ENCODE assay signal across 36 cellular contexts in genomic region chr22:45490836-45491235, GRCh38. TPM values are rescaled to one million over a fixed set of nuclear protein-coding genes. Genes with fewer than 3 reads are reported as not detected.
"Had no signal": no experiment of that assay in that cellular context is flagged by ENCODE, and none has a peak within 500 bp of the region (broad histone marks: within the 10 kb centered on the region; RNA-seq: fewer than 3 reads in every experiment).

No MANE protein-coding gene starts in this region.

- H3K4me1 ChIP-seq: breast epithelium, colonic mucosa had no signal

- H3K27ac ChIP-seq: ascending aorta, breast epithelium, cardiac muscle cell, colonic mucosa, epithelial cell of prostate, esophagus squamous epithelium, gastroesophageal sphincter, WERI-Rb-1 had no signal

- H3K36me3 Mint-ChIP-seq: activated naive CD4-positive, alpha-beta T cell treated with anti-CD3 and anti-CD28 coated beads, Interleukin-2, amount 10 ng/mL, durations not matched to agents 7 days and 5 days; activated naive CD4-positive, alpha-beta T cell treated with anti-CD3 and anti-CD28 coated beads, Interleukin-2, amount 50 U/mL, for 72 hours; activated naive CD8-positive, alpha-beta T cell treated with anti-CD3 and anti-CD28 coated beads, Interleukin-2, amount 10 ng/mL, durations not matched to agents 7 days and 5 days; brain had no signal

- DNase-seq: activated B cell treated with CpG ODN at 0.5 μM for 24 hours; activated CD4-positive, alpha-beta T cell treated with anti-CD3 and anti-CD28 coated beads for 48 hours; activated CD4-positive, alpha-beta T cell treated with anti-CD3 and anti-CD28 coated beads, Interleukin-2, amount 50 U/mL, for 1 hour; activated CD4-positive, alpha-beta T cell treated with anti-CD3 and anti-CD28 coated beads, Interleukin-2, amount 50 U/mL, for 48 hours; activated CD8-positive, alpha-beta memory T cell treated with anti-CD3 and anti-CD28 coated beads, Interleukin-2, amount 10 ng/mL, durations not matched to agents 7 days and 5 days; activated CD8-positive, alpha-beta memory T cell treated with anti-CD3 and anti-CD28 coated beads, Interleukin-2, amount 50 U/mL, for 4 hours; activated CD8-positive, alpha-beta T cell treated with anti-CD3 and anti-CD28 coated beads for 36 hours; activated gamma-delta T cell; activated naive CD4-positive, alpha-beta T cell; activated naive CD4-positive, alpha-beta T cell treated with anti-CD3 and anti-CD28 coated beads, Interleukin-2, amount 10 ng/mL, durations not matched to agents 7 days and 5 days; activated naive CD8-positive, alpha-beta T cell treated with anti-CD3 and anti-CD28 coated beads, Interleukin-2, amount 10 ng/mL, durations not matched to agents 7 days and 5 days; activated T-cell treated with anti-CD3 and anti-CD28 coated beads, Interleukin-2, amount 50 U/mL, for 1 hour; activated T-cell treated with anti-CD3 and anti-CD28 coated beads, Interleukin-2, amount 50 U/mL, for 48 hours; central memory CD4-positive, alpha-beta T cell; cerebellar nuclear complex; colonic mucosa; effector memory CD4-positive, alpha-beta T cell; esophagus squamous epithelium; foreskin melanocyte; glutamatergic neuron; T-helper 1 cell; T-helper 17 cell; T1000; WERI-Rb-1 had no signal

- H3K9me3 ChIP-seq: ascending aorta, breast epithelium, colonic mucosa, esophagus squamous epithelium, gastroesophageal sphincter had no signal

- H3K4me3 Mint-ChIP-seq: activated B cell treated with CpG ODN at 0.5 μM for 24 hours; activated CD8-positive, alpha-beta memory T cell treated with anti-CD3 and anti-CD28 coated beads, Interleukin-2, amount 10 ng/mL, durations not matched to agents 7 days and 5 days; activated CD8-positive, alpha-beta T cell treated with anti-CD3 and anti-CD28 coated beads for 36 hours; activated naive CD4-positive, alpha-beta T cell treated with anti-CD3 and anti-CD28 coated beads, Interleukin-2, amount 10 ng/mL, durations not matched to agents 7 days and 5 days; activated naive CD8-positive, alpha-beta T cell treated with anti-CD3 and anti-CD28 coated beads, Interleukin-2, amount 10 ng/mL, durations not matched to agents 7 days and 5 days; activated T-helper 1 cell treated with anti-CD3 and anti-CD28 coated beads, Interleukin-12 subunit alpha, Interleukin-12 subunit beta, Interleukin-2, Interleukin-4 antibody, amounts not matched to agents 30 ng/mL and 10 ng/mL and 1 ng/mL, durations not matched to agents 14 hours and 24 hours and 36 hours; brain; T-helper 17 cell; T-helper 2 cell treated with Interferon-gamma antibody and Interleukin-4, amounts not matched to agents 5 μg/mL and 100 μg/mL, for 36 hours had no signal

- H3K4me3 ChIP-seq: ascending aorta, breast epithelium, cardiac muscle cell, colonic mucosa, esophagus squamous epithelium, gastroesophageal sphincter had no signal

- ATAC-seq: activated CD4-positive, CD25-positive, alpha-beta regulatory T cell treated with anti-CD3 and anti-CD28 coated beads, Interleukin-2, amount 50 U/mL, for 24 hours; activated CD8-positive, alpha-beta memory T cell treated with anti-CD3 and anti-CD28 coated beads, Interleukin-2, amount 10 ng/mL, durations not matched to agents 7 days and 5 days; activated CD8-positive, alpha-beta T cell treated with anti-CD3 and anti-CD28 coated beads for 36 hours; activated naive CD4-positive, alpha-beta T cell treated with anti-CD3 and anti-CD28 coated beads, Interleukin-2, amount 50 U/mL, for 72 hours; gastroesophageal sphincter; T-helper 17 cell had no signal

- H3K9me3 Mint-ChIP-seq: activated CD8-positive, alpha-beta T cell treated with anti-CD3 and anti-CD28 coated beads for 36 hours; activated naive CD4-positive, alpha-beta T cell treated with anti-CD3 and anti-CD28 coated beads, Interleukin-2, amount 50 U/mL, for 72 hours had no signal

- H3K27me3 ChIP-seq: ascending aorta, breast epithelium, cardiac muscle cell, colonic mucosa had no signal

- H3K36me3 ChIP-seq: ascending aorta, breast epithelium, cardiac muscle cell, colonic mucosa, esophagus squamous epithelium, gastroesophageal sphincter, WERI-Rb-1 had no signal

- H3K4me1 Mint-ChIP-seq: activated B cell treated with CpG ODN at 0.5 μM for 24 hours; activated CD8-positive, alpha-beta memory T cell treated with anti-CD3 and anti-CD28 coated beads, Interleukin-2, amount 10 ng/mL, durations not matched to agents 7 days and 5 days; activated naive CD8-positive, alpha-beta T cell treated with anti-CD3 and anti-CD28 coated beads, Interleukin-2, amount 10 ng/mL, durations not matched to agents 7 days and 5 days; T-helper 17 cell had no signal

- H3K27ac Mint-ChIP-seq: activated B cell treated with CpG ODN at 0.5 μM for 24 hours; activated CD8-positive, alpha-beta memory T cell treated with anti-CD3 and anti-CD28 coated beads, Interleukin-2, amount 10 ng/mL, durations not matched to agents 7 days and 5 days; activated CD8-positive, alpha-beta T cell treated with anti-CD3 and anti-CD28 coated beads for 36 hours; activated naive CD4-positive, alpha-beta T cell treated with anti-CD3 and anti-CD28 coated beads, Interleukin-2, amount 10 ng/mL, durations not matched to agents 7 days and 5 days; activated naive CD8-positive, alpha-beta T cell treated with anti-CD3 and anti-CD28 coated beads, Interleukin-2, amount 10 ng/mL, durations not matched to agents 7 days and 5 days; activated T-helper 1 cell treated with anti-CD3 and anti-CD28 coated beads, Interleukin-12 subunit alpha, Interleukin-12 subunit beta, Interleukin-2, Interleukin-4 antibody, amounts not matched to agents 30 ng/mL and 10 ng/mL and 1 ng/mL, durations not matched to agents 14 hours and 24 hours and 36 hours; activated T-helper 2 cell treated with anti-CD3 and anti-CD28 coated beads, Interferon-gamma antibody, Interleukin-2, Interleukin-4, amounts not matched to agents 10 μg/mL and 5 μg/mL and 100 μg/mL, durations not matched to agents 14 hours and 24 hours and 36 hours; brain; T-helper 17 cell; T-helper 2 cell treated with Interferon-gamma antibody and Interleukin-4, amounts not matched to agents 5 μg/mL and 100 μg/mL, for 36 hours had no signal

RNA-seq across cellular contexts. Expression of gene FBLN1, which starts 11.8 kb away (rescaled TPM):
- total RNA-seq: activated B cell treated with CpG ODN at 0.5 μM for 24 hours; activated CD8-positive, alpha-beta memory T cell treated with anti-CD3 and anti-CD28 coated beads for 36 hours; activated naive CD8-positive, alpha-beta T cell treated with anti-CD3 and anti-CD28 coated beads, Interleukin-2, amount 10 ng/mL, durations not matched to agents 7 days and 5 days; activated T-helper 1 cell treated with anti-CD3 and anti-CD28 coated beads, Interleukin-12 subunit alpha, Interleukin-12 subunit beta, Interleukin-2, Interleukin-4 antibody, amounts not matched to agents 30 ng/mL and 10 ng/mL and 1 ng/mL, durations not matched to agents 14 hours and 24 hours and 36 hours; activated T-helper 2 cell treated with anti-CD3 and anti-CD28 coated beads, Interferon-gamma antibody, Interleukin-2, Interleukin-4, amounts not matched to agents 10 μg/mL and 5 μg/mL and 100 μg/mL, durations not matched to agents 14 hours and 24 hours and 36 hours had no signal
